ENCODE assay signal across 1 cellular context in genomic region chr19:1241417-1242095, GRCh38.
TF ChIP-seq lines count a peak whose summit lies in the region.

ATP5F1D (plus strand) TSS chr19:1241751; CDS start chr19:1241851, 100 bp downstream.

TF ChIP-seq in GM12878, 131 proteins besides CTCF, POLR2A, EP300 and RAD21 (continued from another document):
- no peak for TF ChIP-seq FOS (IDR thresholded peaks at IDR 0.05; ENCODE audit: borderline replicate concordance, extremely low read depth, insufficient read length)
- TF ChIP-seq CHD4 (IDR thresholded peaks at IDR 0.05), result no peak
- TF ChIP-seq MXI1 (IDR thresholded peaks at IDR 0.05; ENCODE audit: low read depth, low read length), result peak; percentile 81
- TF ChIP-seq USF1 (IDR thresholded peaks at IDR 0.05; ENCODE audit: borderline replicate concordance, extremely low read length, insufficient read depth, low read depth, low read length), result no peak
- no peak for TF ChIP-seq BCL3 (IDR thresholded peaks at IDR 0.05; ENCODE audit: borderline replicate concordance, insufficient read depth, low read depth, low read length, poor library complexity, severe bottlenecking)
- no peak for TF ChIP-seq SUZ12 (IDR thresholded peaks at IDR 0.05; ENCODE audit: unreplicated experiment)
- no peak for TF ChIP-seq SPI1 (IDR thresholded peaks at IDR 0.05; ENCODE audit: borderline replicate concordance, insufficient read depth, low read depth, low read length)
- TF ChIP-seq ZBTB4 (CRISPR knock-in tag; IDR thresholded peaks at IDR 0.05), result no peak
- TF ChIP-seq ZBED1 (IDR thresholded peaks at IDR 0.05; ENCODE audit: borderline replicate concordance), result no peak
- TF ChIP-seq ETV6 (conservative IDR thresholded peaks at IDR 0.05 in 1 of 2, IDR thresholded peaks at IDR 0.05 in 1 of 2; ENCODE audit: borderline replicate concordance in 1 of 2, low read depth in 1 of 2), result no peak
- TF ChIP-seq ZBTB11 (CRISPR knock-in tag; IDR thresholded peaks at IDR 0.05), result no peak
- TF ChIP-seq RAD51 (IDR thresholded peaks at IDR 0.05), result no peak
- no peak for TF ChIP-seq TCF12 (IDR thresholded peaks at IDR 0.05; ENCODE audit: low read depth, low read length)
- no peak for TF ChIP-seq GABPA (IDR thresholded peaks at IDR 0.05; ENCODE audit: low read depth)
- peak; percentile 86 for TF ChIP-seq DPF2 (IDR thresholded peaks at IDR 0.05)
- TF ChIP-seq HDGF (IDR thresholded peaks at IDR 0.05), result 0 out of 2 replicates have a peak, but pooled peaks have one; percentile 16
- TF ChIP-seq ZNF274 (IDR thresholded peaks at IDR 0.05; ENCODE audit: insufficient read depth, insufficient read length), result no peak
- no peak for TF ChIP-seq E2F4 (IDR thresholded peaks at IDR 0.05; ENCODE audit: low read depth, low read length)
- no peak for TF ChIP-seq MTA2 (IDR thresholded peaks at IDR 0.05; ENCODE audit: low read depth)
- TF ChIP-seq NRF1 (conservative IDR thresholded peaks at IDR 0.05; ENCODE audit: low read depth, low read length), result peak; percentile 51
- peak; percentile 99 for TF ChIP-seq HCFC1 (IDR thresholded peaks at IDR 0.05; ENCODE audit: low read length)
- no peak for TF ChIP-seq ATF2 (IDR thresholded peaks at IDR 0.05; ENCODE audit: low read length)
- TF ChIP-seq BCL11A (IDR thresholded peaks at IDR 0.05; ENCODE audit: low read depth, low read length), result no peak
- TF ChIP-seq LARP7 (IDR thresholded peaks at IDR 0.05), result peak; percentile 98
- TF ChIP-seq NKRF (conservative IDR thresholded peaks at IDR 0.05), result peak; percentile 93
- TF ChIP-seq SP1 (IDR thresholded peaks at IDR 0.05; ENCODE audit: low read depth, low read length), result peak; percentile 55
- TF ChIP-seq NFYA (IDR thresholded peaks at IDR 0.05; ENCODE audit: borderline replicate concordance, low read depth, low read length), result no peak
- TF ChIP-seq GATAD2B (conservative IDR thresholded peaks at IDR 0.05; ENCODE audit: low read depth), result peak; percentile 95
- TF ChIP-seq ZBTB33 (IDR thresholded peaks at IDR 0.05), result no peak
- TF ChIP-seq NR2F1 (conservative IDR thresholded peaks at IDR 0.05), result peak; percentile 80
- no peak for TF ChIP-seq IRF4 (IDR thresholded peaks at IDR 0.05; ENCODE audit: low read depth, low read length)
- TF ChIP-seq KAT2A (conservative IDR thresholded peaks at IDR 0.05; ENCODE audit: control insufficient read depth, low read depth, low read length), result no peak
- TF ChIP-seq USF2 (IDR thresholded peaks at IDR 0.05; ENCODE audit: borderline replicate concordance, low read depth, low read length), result no peak
- no peak for TF ChIP-seq EED (IDR thresholded peaks at IDR 0.05; ENCODE audit: low read depth)
- no peak for TF ChIP-seq ZNF622 (IDR thresholded peaks at IDR 0.05)
- TF ChIP-seq FOXK2 (IDR thresholded peaks at IDR 0.05), result no peak
- peak; percentile 72; the same call in 1 of the 2 replicates for TF ChIP-seq SIN3A (IDR thresholded peaks at IDR 0.05; ENCODE audit: low read depth, low read length)
- TF ChIP-seq JUNB (IDR thresholded peaks at IDR 0.05), result no peak
- TF ChIP-seq CEBPB (IDR thresholded peaks at IDR 0.05; ENCODE audit: borderline replicate concordance in 1 of 2, low read depth in 2 of 2, low read length in 2 of 2), result no peak
- no peak for TF ChIP-seq RELB (IDR thresholded peaks at IDR 0.05; ENCODE audit: low read depth)
